In the genomic region with DNA sequence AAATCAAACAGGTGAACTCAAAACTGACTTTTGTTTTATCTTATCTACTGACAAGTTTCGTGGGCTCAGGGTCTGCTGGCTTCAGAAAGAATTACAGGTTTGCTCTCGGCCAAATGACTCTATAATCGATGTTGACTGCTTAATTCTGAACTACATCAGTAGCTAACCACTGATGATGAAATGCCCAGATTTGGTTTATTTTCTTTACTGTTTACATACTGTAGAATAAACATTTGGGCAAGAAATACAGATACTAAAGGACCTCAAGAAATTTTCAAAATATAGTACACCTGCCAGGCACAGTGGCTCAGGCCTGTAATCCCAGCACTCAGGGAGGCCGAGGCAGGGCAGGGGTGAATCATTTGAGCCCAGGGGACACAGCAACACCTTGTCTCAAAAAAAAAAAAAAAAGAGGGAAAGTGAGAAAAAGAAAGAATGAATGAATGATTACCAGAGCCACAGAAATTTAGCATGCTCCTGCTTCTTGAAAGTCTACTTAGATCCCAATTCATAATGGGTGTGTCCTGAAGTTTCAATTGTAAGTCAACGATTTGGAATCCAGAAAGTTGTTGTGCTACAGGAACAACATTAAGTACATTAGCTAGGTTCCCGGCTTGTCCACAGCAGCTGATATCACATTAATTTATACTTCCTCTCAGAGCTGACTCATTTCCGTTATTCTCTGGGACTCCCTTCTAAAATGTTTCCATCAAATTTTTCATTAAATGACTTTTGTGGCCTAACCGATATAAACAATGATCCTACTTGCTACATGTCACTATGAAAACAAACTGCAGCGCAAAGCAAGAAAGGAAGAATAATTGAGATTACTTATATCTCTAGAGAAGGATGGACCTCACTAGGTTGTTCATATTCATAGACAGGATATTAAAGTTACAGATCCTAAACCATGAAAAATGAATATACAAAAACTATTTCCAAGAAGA, we compare ENCODE assay signal across 1 cellular context.
TF ChIP-seq lines count a peak whose summit lies in the region.

No MANE protein-coding gene starts in this region.

TF ChIP-seq in HCT116, 20 proteins besides CTCF, POLR2A, EP300 and RAD21 (continued from another document):
- TF ChIP-seq, protein P1, sequence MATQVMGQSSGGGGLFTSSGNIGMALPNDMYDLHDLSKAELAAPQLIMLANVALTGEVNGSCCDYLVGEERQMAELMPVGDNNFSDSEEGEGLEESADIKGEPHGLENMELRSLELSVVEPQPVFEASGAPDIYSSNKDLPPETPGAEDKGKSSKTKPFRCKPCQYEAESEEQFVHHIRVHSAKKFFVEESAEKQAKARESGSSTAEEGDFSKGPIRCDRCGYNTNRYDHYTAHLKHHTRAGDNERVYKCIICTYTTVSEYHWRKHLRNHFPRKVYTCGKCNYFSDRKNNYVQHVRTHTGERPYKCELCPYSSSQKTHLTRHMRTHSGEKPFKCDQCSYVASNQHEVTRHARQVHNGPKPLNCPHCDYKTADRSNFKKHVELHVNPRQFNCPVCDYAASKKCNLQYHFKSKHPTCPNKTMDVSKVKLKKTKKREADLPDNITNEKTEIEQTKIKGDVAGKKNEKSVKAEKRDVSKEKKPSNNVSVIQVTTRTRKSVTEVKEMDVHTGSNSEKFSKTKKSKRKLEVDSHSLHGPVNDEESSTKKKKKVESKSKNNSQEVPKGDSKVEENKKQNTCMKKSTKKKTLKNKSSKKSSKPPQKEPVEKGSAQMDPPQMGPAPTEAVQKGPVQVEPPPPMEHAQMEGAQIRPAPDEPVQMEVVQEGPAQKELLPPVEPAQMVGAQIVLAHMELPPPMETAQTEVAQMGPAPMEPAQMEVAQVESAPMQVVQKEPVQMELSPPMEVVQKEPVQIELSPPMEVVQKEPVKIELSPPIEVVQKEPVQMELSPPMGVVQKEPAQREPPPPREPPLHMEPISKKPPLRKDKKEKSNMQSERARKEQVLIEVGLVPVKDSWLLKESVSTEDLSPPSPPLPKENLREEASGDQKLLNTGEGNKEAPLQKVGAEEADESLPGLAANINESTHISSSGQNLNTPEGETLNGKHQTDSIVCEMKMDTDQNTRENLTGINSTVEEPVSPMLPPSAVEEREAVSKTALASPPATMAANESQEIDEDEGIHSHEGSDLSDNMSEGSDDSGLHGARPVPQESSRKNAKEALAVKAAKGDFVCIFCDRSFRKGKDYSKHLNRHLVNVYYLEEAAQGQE (IDR thresholded peaks at IDR 0.05; ENCODE audit: low read depth) = no peak
- peak; percentile 26; the same call in 1 of the 2 replicates for TF ChIP-seq JUND (IDR thresholded peaks at IDR 0.05)
- no peak for TF ChIP-seq ZNF274 (IDR thresholded peaks at IDR 0.05; ENCODE audit: low read depth, low read length)
- no peak for TF ChIP-seq TCF7L2 (IDR thresholded peaks at IDR 0.05; ENCODE audit: borderline replicate concordance, extremely low read depth, insufficient read depth, insufficient read length)
- no peak for TF ChIP-seq ATF3 (IDR thresholded peaks at IDR 0.05)
- no peak for TF ChIP-seq EGR1 (IDR thresholded peaks at IDR 0.05; ENCODE audit: low read depth)
- TF ChIP-seq SRF (IDR thresholded peaks at IDR 0.05; ENCODE audit: low read depth) = no peak
- TF ChIP-seq CBX3 (IDR thresholded peaks at IDR 0.05; ENCODE audit: low read depth) = no peak
